In the genomic region with DNA sequence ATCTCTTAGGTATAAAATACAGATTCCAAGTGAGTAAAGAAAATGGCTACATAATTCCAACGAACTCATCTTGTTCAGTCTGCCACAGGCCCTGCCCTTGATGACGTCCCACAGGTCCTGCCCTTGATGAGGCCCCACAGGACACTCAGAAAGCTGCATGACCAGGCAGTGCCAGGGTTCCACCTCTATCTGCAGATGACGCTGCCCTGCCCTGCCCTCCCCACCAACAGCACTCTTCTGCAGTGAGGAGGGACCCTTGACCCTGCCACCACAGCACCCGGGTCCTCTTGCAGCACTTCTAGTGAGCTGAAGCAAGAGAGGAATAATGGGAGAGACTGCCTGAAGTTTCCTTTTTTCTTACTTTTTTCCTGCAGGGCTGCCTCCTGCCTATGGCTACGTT, we compare ENCODE assay signal across 13 cellular contexts.
DNase-seq lines count a peak whose midpoint lies in the region; ATAC-seq and TF ChIP-seq lines count a peak whose summit lies in the region.
"Had no signal": no experiment of that assay in that cellular context is flagged by ENCODE, and none has a peak within 500 bp of the region (broad histone marks: within the 10 kb centered on the region; RNA-seq: fewer than 3 reads in every experiment).

No MANE protein-coding gene starts in this region.

- H3K27me3 ChIP-seq in heart left ventricle: no peaks in the 10 kb centered on the region
- H3K27me3 ChIP-seq: colonic mucosa had no signal

- DNase-seq in H4 (ENCODE audit: low spot score) (peak; percentile 70), T1000 (lab: John Stamatoyannopoulos, UW) (peak; percentile 33), heart left ventricle (peak in 1 of 5 donors; percentile 54), sciatic nerve (ENCODE audit: low spot score) (no peak), nucleus accumbens (lab: John Stamatoyannopoulos, UW) (no peak), NCI-H748 treated with DMSO at 0.1 percent for 48 hours (lab: John Stamatoyannopoulos, UW) (no peak), AG08395 (ENCODE audit: low spot score) (no peak)
- DNase-seq: CD8-positive, alpha-beta T cell; colonic mucosa; NCI-H1436 treated with DMSO at 0.1 percent for 48 hours; NCI-H524 treated with DMSO at 0.1 percent for 48 hours; WERI-Rb-1 had no signal

- H3K4me3 ChIP-seq in heart left ventricle: no peak overlapping the region
- H3K4me3 ChIP-seq: colonic mucosa had no signal

- peaks cover 0 to 21% (median 12%) of the 10 kb centered on the region in 9 donors for H3K36me3 ChIP-seq in heart left ventricle

- TF ChIP-seq CTCF in heart left ventricle (IDR thresholded peaks at IDR 0.05): no peak

- peaks cover 0 to 23% (median 12%) of the 10 kb centered on the region in 12 donors for H3K4me1 ChIP-seq in heart left ventricle
- H3K4me1 ChIP-seq: colonic mucosa had no signal

- H3K9me3 ChIP-seq in heart left ventricle: no peaks in the 10 kb centered on the region
- H3K9me3 ChIP-seq: colonic mucosa had no signal

- no peak for TF ChIP-seq POLR2A in heart left ventricle (IDR thresholded peaks at IDR 0.05)

- WGBS in heart left ventricle, 4 donors: 28 to 38% (median 34%) methylated on average over 5 of the region's 5 CpGs

- intact Hi-C loops in heart left ventricle (cut with DNase I) (no loop called here), sciatic nerve (cut with DNase I) (no loop called here)

- H3K27ac ChIP-seq in heart left ventricle: peak overlapping the region in 7 of 12 donors; percentile 8 to 65 (median 20)
- H3K27ac ChIP-seq: colonic mucosa, WERI-Rb-1 had no signal

- peak; percentile 51 to 88 (median 75) for ATAC-seq in heart left ventricle
- peak; percentile 56 for ATAC-seq in sciatic nerve
- ATAC-seq: activated naive CD4-positive, alpha-beta T cell treated with anti-CD3 and anti-CD28 coated beads, Interleukin-2, amount 50 U/mL, for 72 hours; CD8-positive, alpha-beta T cell had no signal

Comparison
In these comparisons a context has a peak if more than half of its experiments do, and no peak if none do; other contexts are left out.
1. DNase-seq: peak in H4 (single experiment) and T1000 (single experiment); none in sciatic nerve (single experiment), nucleus accumbens (0 of 56), NCI-H748 treated with DMSO at 0.1 percent for 48 hours (single experiment) and AG08395 (single experiment).